3 cellular contexts compared by ENCODE assay signal in the genomic region with DNA sequence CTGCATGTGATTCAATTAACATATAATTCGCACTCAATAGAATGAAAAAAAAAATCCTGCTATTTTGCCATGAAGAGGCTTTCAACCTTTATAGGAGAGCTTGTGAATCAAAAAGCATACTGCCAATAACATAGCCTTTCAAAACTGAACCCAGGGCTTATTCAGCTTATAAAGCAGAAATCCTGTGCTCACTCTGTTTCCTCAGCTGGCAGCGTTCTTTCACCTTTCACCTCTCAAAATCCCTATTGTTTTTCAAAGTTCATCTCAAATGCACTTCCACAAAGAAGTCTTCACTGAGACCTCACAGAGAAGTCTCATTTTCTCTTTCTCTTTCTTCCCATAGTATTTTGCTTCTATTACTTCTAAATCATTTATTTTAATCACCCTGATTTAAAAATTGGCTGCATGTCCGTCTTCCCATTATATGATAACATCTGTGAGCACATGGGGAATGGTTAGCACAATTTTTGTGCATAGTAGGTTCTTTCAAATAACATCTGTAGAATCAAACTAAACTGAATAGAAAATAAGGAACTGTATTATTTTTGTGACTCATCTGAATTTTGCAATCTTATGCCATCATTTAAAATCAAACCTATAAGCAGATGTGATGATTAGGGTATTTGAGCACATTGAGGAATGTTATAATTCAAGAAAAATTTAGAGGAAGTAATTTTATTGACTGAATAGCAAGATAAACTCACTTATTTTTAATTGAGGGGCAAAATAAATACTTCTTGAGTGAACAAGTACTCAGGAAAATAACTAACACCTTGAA.
TF ChIP-seq lines count a peak whose summit lies in the region.

No MANE protein-coding gene starts in this region.

TF ChIP-seq in IMR-90, 13 proteins besides CTCF, POLR2A, EP300 and RAD21:
- TF ChIP-seq MXI1 (IDR thresholded peaks at IDR 0.05; ENCODE audit: borderline replicate concordance, low read depth, low read length) = no peak
- TF ChIP-seq MAZ (IDR thresholded peaks at IDR 0.05; ENCODE audit: borderline replicate concordance, low read depth, low read length) = no peak
- TF ChIP-seq CHD1 (IDR thresholded peaks at IDR 0.05; ENCODE audit: low read depth, low read length) = no peak
- TF ChIP-seq FOS (IDR thresholded peaks at IDR 0.05; ENCODE audit: low read depth, low read length) = no peak
- peak; percentile 71 for TF ChIP-seq CEBPB (IDR thresholded peaks at IDR 0.05; ENCODE audit: low read depth, low read length)
- TF ChIP-seq BHLHE40 (IDR thresholded peaks at IDR 0.05; ENCODE audit: low read depth, low read length) = no peak
- no peak for TF ChIP-seq SMC3 (IDR thresholded peaks at IDR 0.05; ENCODE audit: low read depth, low read length)
- TF ChIP-seq NFE2L2 (IDR thresholded peaks at IDR 0.05; ENCODE audit: low read depth, low read length) = no peak

TF ChIP-seq in endothelial cell of umbilical vein, 7 proteins besides CTCF, POLR2A, EP300 and RAD21:
- TF ChIP-seq MYC (IDR thresholded peaks at IDR 0.05; ENCODE audit: low read depth, low read length) (no peak), POLR2AphosphoS5 (IDR thresholded peaks at IDR 0.05; ENCODE audit: insufficient read depth, low read depth, low read length) (no peak), JUN (IDR thresholded peaks at IDR 0.05; ENCODE audit: borderline replicate concordance, insufficient read depth, insufficient read length, low read depth) (peak; percentile 12)
- TF ChIP-seq, protein P1, sequence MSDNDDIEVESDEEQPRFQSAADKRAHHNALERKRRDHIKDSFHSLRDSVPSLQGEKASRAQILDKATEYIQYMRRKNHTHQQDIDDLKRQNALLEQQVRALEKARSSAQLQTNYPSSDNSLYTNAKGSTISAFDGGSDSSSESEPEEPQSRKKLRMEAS (IDR thresholded peaks at IDR 0.05; ENCODE audit: insufficient read depth, insufficient read length) = no peak

TF ChIP-seq in HepG2, 621 proteins besides CTCF, POLR2A, EP300 and RAD21:
- TF ChIP-seq ZNF850 (CRISPR knock-in tag; conservative IDR thresholded peaks at IDR 0.05) (no peak), ZNF768 (CRISPR knock-in tag; IDR thresholded peaks at IDR 0.05) (no peak), TBL1XR1 (IDR thresholded peaks at IDR 0.05; ENCODE audit: borderline replicate concordance, low read length, partially characterized antibody) (no peak), HMG20A (CRISPR knock-in tag; IDR thresholded peaks at IDR 0.05; ENCODE audit: borderline replicate concordance) (no peak), TOE1 (CRISPR knock-in tag; IDR thresholded peaks at IDR 0.05) (no peak), ZNF335 (CRISPR knock-in tag; IDR thresholded peaks at IDR 0.05) (no peak), ATM (IDR thresholded peaks at IDR 0.05; ENCODE audit: borderline replicate concordance) (no peak), NR3C1 (CRISPR knock-in tag; IDR thresholded peaks at IDR 0.05) (no peak), ZNF605 (CRISPR knock-in tag; IDR thresholded peaks at IDR 0.05) (no peak), ZFP90 (CRISPR knock-in tag; IDR thresholded peaks at IDR 0.05; ENCODE audit: borderline replicate concordance) (no peak), CBX1 (IDR thresholded peaks at IDR 0.05; ENCODE audit: low read depth) (no peak), POGZ (CRISPR knock-in tag; IDR thresholded peaks at IDR 0.05) (no peak), CBX2 (IDR thresholded peaks at IDR 0.05; ENCODE audit: low read depth, low read length) (no peak), CBX2 (CRISPR knock-in tag; IDR thresholded peaks at IDR 0.05; ENCODE audit: low read depth) (no peak), HNRNPH1 (optimal IDR thresholded peaks at IDR 0.05; ENCODE audit: low read depth, low read length) (no peak), EED (CRISPR knock-in tag; IDR thresholded peaks at IDR 0.05) (no peak)
- TF ChIP-seq, protein P2, sequence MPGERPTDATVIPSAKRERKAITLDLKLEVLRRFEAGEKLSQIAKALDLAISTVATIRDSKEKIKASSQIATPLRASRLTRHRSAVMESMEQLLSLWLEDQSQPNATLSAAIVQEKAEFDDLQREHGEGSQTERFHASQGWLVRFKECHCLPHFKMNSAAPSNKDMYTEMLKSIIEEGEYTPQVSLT (CRISPR knock-in tag; IDR thresholded peaks at IDR 0.05; ENCODE audit: borderline replicate concordance, low read depth) = no peak
- TF ChIP-seq, protein P3, sequence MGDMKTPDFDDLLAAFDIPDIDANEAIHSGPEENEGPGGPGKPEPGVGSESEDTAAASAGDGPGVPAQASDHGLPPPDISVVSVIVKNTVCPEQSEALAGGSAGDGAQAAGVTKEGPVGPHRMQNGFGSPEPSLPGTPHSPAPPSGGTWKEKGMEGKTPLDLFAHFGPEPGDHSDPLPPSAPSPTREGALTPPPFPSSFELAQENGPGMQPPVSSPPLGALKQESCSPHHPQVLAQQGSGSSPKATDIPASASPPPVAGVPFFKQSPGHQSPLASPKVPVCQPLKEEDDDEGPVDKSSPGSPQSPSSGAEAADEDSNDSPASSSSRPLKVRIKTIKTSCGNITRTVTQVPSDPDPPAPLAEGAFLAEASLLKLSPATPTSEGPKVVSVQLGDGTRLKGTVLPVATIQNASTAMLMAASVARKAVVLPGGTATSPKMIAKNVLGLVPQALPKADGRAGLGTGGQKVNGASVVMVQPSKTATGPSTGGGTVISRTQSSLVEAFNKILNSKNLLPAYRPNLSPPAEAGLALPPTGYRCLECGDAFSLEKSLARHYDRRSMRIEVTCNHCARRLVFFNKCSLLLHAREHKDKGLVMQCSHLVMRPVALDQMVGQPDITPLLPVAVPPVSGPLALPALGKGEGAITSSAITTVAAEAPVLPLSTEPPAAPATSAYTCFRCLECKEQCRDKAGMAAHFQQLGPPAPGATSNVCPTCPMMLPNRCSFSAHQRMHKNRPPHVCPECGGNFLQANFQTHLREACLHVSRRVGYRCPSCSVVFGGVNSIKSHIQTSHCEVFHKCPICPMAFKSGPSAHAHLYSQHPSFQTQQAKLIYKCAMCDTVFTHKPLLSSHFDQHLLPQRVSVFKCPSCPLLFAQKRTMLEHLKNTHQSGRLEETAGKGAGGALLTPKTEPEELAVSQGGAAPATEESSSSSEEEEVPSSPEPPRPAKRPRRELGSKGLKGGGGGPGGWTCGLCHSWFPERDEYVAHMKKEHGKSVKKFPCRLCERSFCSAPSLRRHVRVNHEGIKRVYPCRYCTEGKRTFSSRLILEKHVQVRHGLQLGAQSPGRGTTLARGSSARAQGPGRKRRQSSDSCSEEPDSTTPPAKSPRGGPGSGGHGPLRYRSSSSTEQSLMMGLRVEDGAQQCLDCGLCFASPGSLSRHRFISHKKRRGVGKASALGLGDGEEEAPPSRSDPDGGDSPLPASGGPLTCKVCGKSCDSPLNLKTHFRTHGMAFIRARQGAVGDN (CRISPR knock-in tag; IDR thresholded peaks at IDR 0.05) = no peak
- TF ChIP-seq, protein P4, sequence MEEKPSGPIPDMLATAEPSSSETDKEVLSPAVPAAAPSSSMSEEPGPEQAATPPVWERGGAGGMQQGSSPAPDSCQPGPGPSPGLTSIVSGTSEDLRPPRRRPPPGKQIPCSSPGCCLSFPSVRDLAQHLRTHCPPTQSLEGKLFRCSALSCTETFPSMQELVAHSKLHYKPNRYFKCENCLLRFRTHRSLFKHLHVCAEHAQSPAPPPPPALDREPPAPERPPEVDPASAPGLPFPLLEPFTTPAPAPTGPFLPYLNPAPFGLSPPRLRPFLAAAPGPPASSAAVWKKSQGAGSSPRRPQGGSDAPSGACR (CRISPR knock-in tag; IDR thresholded peaks at IDR 0.05) = no peak
